Comparison of ENCODE assay signal across 9 cellular contexts in genomic region chr1:10425826-10426534, GRCh38. TPM values are rescaled to one million over a fixed set of nuclear protein-coding genes. Genes with fewer than 3 reads are reported as not detected.
"Had no signal": no experiment of that assay in that cellular context is flagged by ENCODE, and none has a peak within 500 bp of the region (broad histone marks: within the 10 kb centered on the region; RNA-seq: fewer than 3 reads in every experiment).

No MANE protein-coding gene starts in this region.

RNA-seq across cellular contexts. Expression of gene CORT, which starts 23.9 kb away (rescaled TPM):
- total RNA-seq: chondrocyte, glomerular endothelial cell, left cardiac atrium, left ventricle myocardium superior, smooth muscle cell, suprapubic skin, upper lobe of right lung, vagina had no signal
- polyA plus RNA-seq: fibroblast of lung, smooth muscle cell had no signal
